ENCODE assay signal across 12 cellular contexts in the genomic region with DNA sequence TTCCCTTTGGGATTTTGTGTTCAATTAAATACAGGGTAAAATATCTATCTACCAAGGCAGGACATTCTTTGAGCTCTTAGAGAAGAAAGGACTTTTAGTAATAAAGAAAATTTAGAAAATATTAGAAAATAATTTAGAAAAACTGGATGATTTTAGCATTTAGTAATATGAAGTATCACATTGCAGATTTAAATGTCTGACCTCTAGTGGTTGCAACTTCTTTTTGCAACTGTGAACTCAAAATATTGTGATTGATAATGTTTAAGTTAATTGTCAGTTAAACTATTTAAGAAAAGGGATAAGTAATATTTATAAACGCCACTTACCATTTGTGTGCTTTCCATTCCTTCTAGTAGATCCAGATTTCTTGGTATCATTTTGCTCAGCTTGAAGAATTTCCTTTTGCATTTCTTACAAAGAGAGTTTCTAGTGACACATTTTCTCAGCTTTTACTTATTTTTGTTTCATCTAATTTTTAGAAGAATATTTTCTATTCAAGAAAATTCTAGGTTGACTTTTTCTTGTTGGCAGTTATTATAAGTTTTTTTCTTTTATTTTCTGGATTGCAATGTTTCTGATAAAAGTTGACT. TPM values are rescaled to one million over a fixed set of nuclear protein-coding genes. Genes with fewer than 3 reads are reported as not detected.
DNase-seq lines count a peak whose midpoint lies in the region; TF ChIP-seq lines count a peak whose summit lies in the region.
"Had no signal": no experiment of that assay in that cellular context is flagged by ENCODE, and none has a peak within 500 bp of the region (broad histone marks: within the 10 kb centered on the region; RNA-seq: fewer than 3 reads in every experiment).

No MANE protein-coding gene starts in this region.

- TF ChIP-seq CTCF in AG09309 (IDR thresholded peaks at IDR 0.05; ENCODE audit: control insufficient read depth, insufficient read depth, low read depth, low read length, missing control alignments) (peak; percentile 45), HEK293 (tag by site-specific recombination; IDR thresholded peaks at IDR 0.05) (no peak), ascending aorta (IDR thresholded peaks at IDR 0.05) (peak in 2 of 3 experiments; percentile 33 to 43), hepatocyte (IDR thresholded peaks at IDR 0.05; ENCODE audit: poor library complexity) (peak; percentile 64), BE2C (IDR thresholded peaks at IDR 0.05; ENCODE audit: low read depth, low read length) (no peak)

- peaks cover 3% of the 10 kb centered on the region; the same call in 1 of the 2 replicates for H3K4me1 ChIP-seq in HEK293 (ENCODE audit: control insufficient read depth, insufficient read depth, low read length)
- no peaks in the 10 kb centered on the region for H3K4me1 ChIP-seq in ascending aorta
- no peaks in the 10 kb centered on the region for H3K4me1 ChIP-seq in hepatocyte (ENCODE audit: insufficient read depth)
- H3K4me1 ChIP-seq in BE2C, result no peaks in the 10 kb centered on the region
- H3K4me1 ChIP-seq: Caco-2, thyroid gland had no signal

- H3K79me2 ChIP-seq in hepatocyte, result no peaks in the 10 kb centered on the region

- POLR2A ChIA-PET in HEK293 (lab: Yijun Ruan, JAX), result no interaction called here

- H3K27me3 ChIP-seq in ascending aorta, result no peaks in the 10 kb centered on the region
- H3K27me3 ChIP-seq in hepatocyte, result no peaks in the 10 kb centered on the region
- no peaks in the 10 kb centered on the region for H3K27me3 ChIP-seq in BE2C
- H3K27me3 ChIP-seq: thyroid gland had no signal

- no peak overlapping the region for H3K27ac ChIP-seq in HEK293 (ENCODE audit: extremely low read depth, low read depth, low read length)
- no peak overlapping the region for H3K27ac ChIP-seq in ascending aorta
- H3K27ac ChIP-seq in hepatocyte, result no peak overlapping the region
- H3K27ac ChIP-seq: thyroid gland had no signal

- no peaks in the 10 kb centered on the region for H3K9me3 ChIP-seq in HEK293 (ENCODE audit: control insufficient read depth, insufficient read depth, low read depth, low read length)
- H3K9me3 ChIP-seq in ascending aorta, result no peaks in the 10 kb centered on the region
- H3K9me3 ChIP-seq in hepatocyte (ENCODE audit: low read depth), result no peaks in the 10 kb centered on the region
- H3K9me3 ChIP-seq in BE2C, result no peaks in the 10 kb centered on the region
- H3K9me3 ChIP-seq: Caco-2, thyroid gland had no signal

- DNase-seq in AG09309 (ENCODE audit: low read depth) (no peak), ascending aorta (ENCODE audit: low spot score in 2 of 2) (no peak), hepatocyte (ENCODE audit: low spot score) (no peak), BE2C (no peak), SW 1271 (lab: John Stamatoyannopoulos, UW) (no peak), islet precursor cell (no peak)
- no peak for DNase-seq in activated T-cell treated with anti-CD3 and anti-CD28 coated beads, Interleukin-2, amount 50 U/mL, for 1 hour
- DNase-seq: Caco-2; central memory CD4-positive, alpha-beta T cell; NCI-H1436 treated with DMSO at 0.1 percent for 48 hours; thyroid gland had no signal

- H3K4me3 ChIP-seq in AG09309 (ENCODE audit: control insufficient read depth, low read depth, low read length) (no peak overlapping the region), HEK293 (ENCODE audit: low read depth, low read length) (no peak overlapping the region), ascending aorta (no peak overlapping the region), hepatocyte (no peak overlapping the region), BE2C (ENCODE audit: low read depth, low read length) (no peak overlapping the region)
- H3K4me3 ChIP-seq: thyroid gland had no signal

- no peaks in the 10 kb centered on the region for H4K20me1 ChIP-seq in hepatocyte (ENCODE audit: insufficient read depth, poor library complexity, severe bottlenecking)

- intact Hi-C loops in ascending aorta (cut with DNase I), result no loop called here

- no peak overlapping the region for H3K4me2 ChIP-seq in hepatocyte

- CTCF ChIA-PET in HEK293 (lab: Yijun Ruan, JAX), result interaction anchor here (0.6 to 1.5 kb wide), 3 partner anchors 9 to 525 kb away, joined by 3 to 5 read pairs (median 3); no protein-coding TSS in a partner anchor

- no peaks in the 10 kb centered on the region for H3K9me2 ChIP-seq in hepatocyte (replicated peaks; ENCODE audit: insufficient read depth)

- H3K36me3 ChIP-seq in HEK293 (ENCODE audit: control insufficient read depth in 2 of 2, insufficient read depth in 1 of 2, low read length in 2 of 2) (no peaks in the 10 kb centered on the region), ascending aorta (no peaks in the 10 kb centered on the region), hepatocyte (replicated peaks; ENCODE audit: insufficient read depth, low read depth) (no peaks in the 10 kb centered on the region), BE2C (no peaks in the 10 kb centered on the region)
- H3K36me3 ChIP-seq: thyroid gland had no signal

- H2AFZ ChIP-seq in hepatocyte, result no peak overlapping the region

- WGBS in hepatocyte (ENCODE audit: low lambda C conversion rate, missing lambda C conversion rate), result 67% methylated on average over 1 of the region's 1 CpG

TF ChIP-seq in HEK293, 187 proteins besides CTCF, POLR2A, EP300 and RAD21:
- TF ChIP-seq ZNF174 (tag by site-specific recombination; IDR thresholded peaks at IDR 0.05) (no peak), ZNF660 (tag by site-specific recombination; IDR thresholded peaks at IDR 0.05) (peak; percentile 36; the same call in 1 of the 2 replicates)

RNA-seq across cellular contexts. Expression of a gene that starts 10.3 kb away (rescaled TPM):
- total RNA-seq in ascending aorta, result 149 TPM
- total RNA-seq in hepatocyte, result 178 and 233 TPM in 2 replicates
- 179 and 226 TPM in 2 replicates for polyA plus RNA-seq in hepatocyte
- polyA plus RNA-seq in BE2C (2012; ENCODE audit: insufficient read depth, insufficient read length, low read depth), result not detected

Comparison
In these comparisons a context has a peak if more than half of its experiments do, and no peak if none do; other contexts are left out.
1. CTCF ChIP-seq: peak in AG09309 (single experiment), ascending aorta (2 of 3) and hepatocyte (single experiment); none in HEK293 (single experiment) and BE2C (single experiment).